ENCODE assay signal across 7 cellular contexts in the genomic region with DNA sequence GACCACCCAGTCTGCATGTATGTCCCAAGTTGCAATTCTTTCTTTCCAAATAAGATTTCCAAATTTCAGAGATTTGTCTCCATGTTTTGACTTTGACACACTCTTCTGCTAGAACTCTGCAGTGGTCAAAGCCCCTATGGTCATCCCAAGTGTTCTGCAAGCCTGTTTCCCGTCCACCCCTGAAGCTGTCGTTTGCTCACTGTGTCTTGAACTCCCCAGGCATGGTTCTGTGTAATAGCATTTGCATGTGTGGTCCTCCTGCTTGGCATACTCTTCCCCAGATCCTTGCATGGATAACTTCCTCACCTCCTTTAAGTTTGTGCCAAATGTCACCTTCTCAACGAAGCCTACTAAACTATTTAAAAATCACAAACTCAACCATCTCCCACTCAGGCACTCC.
"Had no signal": no experiment of that assay in that cellular context is flagged by ENCODE, and none has a peak within 500 bp of the region (broad histone marks: within the 10 kb centered on the region; RNA-seq: fewer than 3 reads in every experiment).

No MANE protein-coding gene starts in this region.

- H3K9ac ChIP-seq: GM23248 had no signal

- DNase-seq: GOT3, H7, HFFc6, IMR-90 had no signal

- H3K4me3 ChIP-seq: GM23248, HAP-1 had no signal

- H3K27ac ChIP-seq: GM23248 had no signal

- H2AFZ ChIP-seq: GM23248 had no signal

- ATAC-seq: HCT116 had no signal

- H3K9me3 ChIP-seq: HAP-1 had no signal
